Comparison of ENCODE assay signal across 1 cellular context in the genomic region with DNA sequence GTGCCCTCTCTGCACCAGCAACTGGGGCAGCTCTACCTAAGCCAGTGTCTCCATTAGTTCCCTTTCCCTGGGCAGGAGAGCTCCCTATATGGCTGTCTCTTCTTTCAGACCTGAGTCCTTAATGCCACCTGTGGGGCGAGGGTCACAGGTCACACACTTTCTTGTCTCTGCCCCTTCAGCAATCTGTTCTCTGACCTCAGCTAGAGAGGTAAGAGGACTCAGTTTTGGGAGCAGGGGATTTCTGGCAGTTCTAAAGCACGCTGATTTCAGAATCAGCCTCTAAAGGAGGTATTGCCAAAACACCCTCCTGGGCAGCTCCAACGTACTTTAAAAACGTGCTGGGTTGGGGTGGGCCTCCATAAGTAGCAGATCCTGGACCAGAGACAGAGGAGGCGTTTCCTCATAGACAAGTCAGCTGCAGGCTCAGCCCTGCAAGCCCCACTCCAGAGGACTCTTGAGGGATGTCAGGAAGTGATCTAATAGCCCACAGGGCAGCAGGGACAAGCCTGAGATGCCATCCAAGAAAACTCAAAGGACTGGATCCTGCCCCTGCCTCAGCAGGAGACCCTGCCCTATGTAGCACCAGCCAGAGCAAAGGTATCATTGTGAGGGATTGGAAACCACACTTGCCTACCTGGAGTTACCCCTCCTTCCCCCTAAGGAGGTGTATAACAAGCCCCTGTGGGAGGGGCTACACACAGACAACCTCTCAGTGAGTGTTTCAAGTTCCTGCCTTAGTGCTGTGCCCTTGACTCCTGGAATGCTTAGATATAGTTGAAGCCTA.
TF ChIP-seq lines count a peak whose summit lies in the region.

No MANE protein-coding gene starts in this region.

TF ChIP-seq in IMR-90, 13 proteins besides CTCF, POLR2A, EP300 and RAD21:
- no peak for TF ChIP-seq FOS (IDR thresholded peaks at IDR 0.05; ENCODE audit: low read depth, low read length)
TF ChIP-seq in IMR-90: peak in this region for 0.
